ENCODE assay signal across 34 cellular contexts in the genomic region with DNA sequence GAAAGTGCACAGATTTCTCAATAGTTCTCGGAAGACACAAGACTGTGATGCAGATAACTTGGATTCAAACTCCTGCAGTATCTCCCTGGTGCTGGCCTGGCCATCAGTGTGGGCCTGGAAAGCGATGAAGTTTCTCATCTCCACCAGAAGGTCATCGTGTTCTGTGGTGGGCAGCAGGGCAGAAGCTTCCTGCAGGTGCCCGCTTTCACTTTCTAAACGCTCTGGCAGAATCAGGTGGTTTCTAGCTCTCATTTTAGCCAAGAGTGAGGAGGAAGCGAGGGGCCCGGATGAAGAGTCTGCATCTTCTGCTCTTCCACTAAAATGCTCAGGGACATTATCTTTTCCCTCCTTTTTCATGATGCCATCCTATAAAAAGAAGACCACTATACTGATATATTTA.
"Had no signal": no experiment of that assay in that cellular context is flagged by ENCODE, and none has a peak within 500 bp of the region (broad histone marks: within the 10 kb centered on the region; RNA-seq: fewer than 3 reads in every experiment).

No MANE protein-coding gene starts in this region.

- H3K27ac Mint-ChIP-seq: activated CD4-positive, alpha-beta memory T cell treated with anti-CD3 and anti-CD28 coated beads, Interleukin-2, amount 10 ng/mL, durations not matched to agents 7 days and 5 days; activated CD4-positive, alpha-beta T cell treated with anti-CD3 and anti-CD28 coated beads, Interleukin-2, amount 10 ng/mL, durations not matched to agents 7 days and 5 days; activated naive CD8-positive, alpha-beta T cell; activated T-cell treated with anti-CD3 and anti-CD28 coated beads, Interleukin-2, amount 50 U/mL, for 24 hours; activated T-cell treated with anti-CD3 and anti-CD28 coated beads, Interleukin-2, amount 50 U/mL, for 72 hours; effector memory CD8-positive, alpha-beta T cell; T-helper 17 cell; WTC11 had no signal

- H3K4me1 ChIP-seq: body of pancreas, esophagus squamous epithelium, foreskin keratinocyte, gastrocnemius medialis, heart left ventricle had no signal

- FAIRE-seq: colon, endothelial cell of umbilical vein, TTC549 had no signal

- H3K4me3 ChIP-seq: body of pancreas, esophagus squamous epithelium, gastrocnemius medialis, heart left ventricle had no signal

- H3K27me3 Mint-ChIP-seq: activated CD4-positive, alpha-beta memory T cell treated with anti-CD3 and anti-CD28 coated beads, Interleukin-2, amount 10 ng/mL, durations not matched to agents 7 days and 5 days; activated CD4-positive, alpha-beta T cell treated with anti-CD3 and anti-CD28 coated beads, Interleukin-2, amount 10 ng/mL, durations not matched to agents 7 days and 5 days; activated naive CD8-positive, alpha-beta T cell; activated T-cell treated with anti-CD3 and anti-CD28 coated beads, Interleukin-2, amount 50 U/mL, for 24 hours; effector memory CD8-positive, alpha-beta T cell; T-helper 17 cell had no signal

- H3K4me3 Mint-ChIP-seq: activated CD4-positive, alpha-beta memory T cell treated with anti-CD3 and anti-CD28 coated beads, Interleukin-2, amount 10 ng/mL, durations not matched to agents 7 days and 5 days; activated CD4-positive, alpha-beta T cell treated with anti-CD3 and anti-CD28 coated beads, Interleukin-2, amount 10 ng/mL, durations not matched to agents 7 days and 5 days; activated naive CD8-positive, alpha-beta T cell; activated T-cell treated with anti-CD3 and anti-CD28 coated beads, Interleukin-2, amount 50 U/mL, for 24 hours; activated T-cell treated with anti-CD3 and anti-CD28 coated beads, Interleukin-2, amount 50 U/mL, for 72 hours; effector memory CD8-positive, alpha-beta T cell; T-helper 17 cell; WTC11 had no signal

- H3K27ac ChIP-seq: body of pancreas, epithelial cell of prostate, esophagus squamous epithelium, foreskin keratinocyte, gastrocnemius medialis, heart left ventricle, VCaP had no signal

- H3K27me3 ChIP-seq: body of pancreas, esophagus squamous epithelium, foreskin keratinocyte, gastrocnemius medialis, heart left ventricle had no signal

- H3K4me1 Mint-ChIP-seq: activated CD4-positive, alpha-beta memory T cell treated with anti-CD3 and anti-CD28 coated beads, Interleukin-2, amount 10 ng/mL, durations not matched to agents 7 days and 5 days; activated CD4-positive, alpha-beta T cell treated with anti-CD3 and anti-CD28 coated beads, Interleukin-2, amount 10 ng/mL, durations not matched to agents 7 days and 5 days; T-helper 17 cell; WTC11 had no signal

- DNase-seq: activated CD4-positive, alpha-beta memory T cell treated with anti-CD3 and anti-CD28 coated beads, Interleukin-2, amount 10 ng/mL, durations not matched to agents 7 days and 5 days; activated CD4-positive, alpha-beta T cell treated with anti-CD3 and anti-CD28 coated beads for 1 hour; activated CD4-positive, alpha-beta T cell treated with anti-CD3 and anti-CD28 coated beads for 4 hours; activated CD4-positive, alpha-beta T cell treated with anti-CD3 and anti-CD28 coated beads, Interleukin-2, amount 10 ng/mL, durations not matched to agents 7 days and 5 days; activated CD4-positive, alpha-beta T cell treated with anti-CD3 and anti-CD28 coated beads, Interleukin-2, amount 50 U/mL, for 4 hours; activated CD8-positive, alpha-beta memory T cell treated with anti-CD3 and anti-CD28 coated beads, Interleukin-2, amount 50 U/mL, for 48 hours; activated gamma-delta T cell; activated naive CD4-positive, alpha-beta T cell; activated naive CD4-positive, alpha-beta T cell treated with anti-CD3 and anti-CD28 coated beads, Interleukin-2, amount 50 U/mL, for 16 hours; activated T-cell treated with anti-CD3 and anti-CD28 coated beads for 4 hours; activated T-cell treated with anti-CD3 and anti-CD28 coated beads, Interleukin-2, amount 50 U/mL, for 24 hours; activated T-cell treated with anti-CD3 and anti-CD28 coated beads, Interleukin-2, amount 50 U/mL, for 72 hours; amygdala; aorta; body of pancreas; caudate nucleus; cortex of kidney; dermis blood vessel endothelial cell; effector CD4-positive, alpha-beta T cell; effector memory CD8-positive, alpha-beta T cell; esophagus squamous epithelium; foreskin keratinocyte; gastrocnemius medialis; glutamatergic neuron; heart left ventricle; T-helper 1 cell; T-helper 17 cell had no signal

- H3K9me3 ChIP-seq: body of pancreas, gastrocnemius medialis had no signal

- ATAC-seq: activated T-cell treated with anti-CD3 and anti-CD28 coated beads, Interleukin-2, amount 50 U/mL, for 72 hours; body of pancreas; effector memory CD8-positive, alpha-beta T cell; foreskin keratinocyte; gastrocnemius medialis; heart left ventricle; T-helper 17 cell; WTC11 had no signal
